ENCODE assay signal across 2 cellular contexts in genomic region chr5:81983563-81983962, GRCh38. TPM values are rescaled to one million over a fixed set of nuclear protein-coding genes. Genes with fewer than 3 reads are reported as not detected.
DNase-seq lines count a peak whose midpoint lies in the region; FAIRE-seq and TF ChIP-seq lines count a peak whose summit lies in the region.
"Not testable (repeated sequence)": the region's sequence is repeated elsewhere in the genome, so short reads cannot be mapped to it uniquely, and the experiment has no call there.

No MANE protein-coding gene starts in this region.

- peaks cover 12% of the 10 kb centered on the region for H3K36me3 Mint-ChIP-seq in glutamatergic neuron (ENCODE audit: unreplicated experiment)

- intact Hi-C loops in kidney (cut with DNase I), result not testable (repeated sequence)

- not testable (repeated sequence) for H3K27me3 Mint-ChIP-seq in glutamatergic neuron (ENCODE audit: unreplicated experiment)

- H3K9ac ChIP-seq in kidney (ENCODE audit: low read length in 2 of 2), result not testable (repeated sequence)

- H3K9me3 Mint-ChIP-seq in glutamatergic neuron (ENCODE audit: unreplicated experiment), result peaks cover 11% of the 10 kb centered on the region

- H3K27ac ChIP-seq in kidney (ENCODE audit: low read depth in 2 of 2, low read length in 2 of 2), result not testable (repeated sequence)

- H3K9me3 ChIP-seq in kidney (ENCODE audit: control insufficient read depth in 1 of 2, low read length in 2 of 2), result not testable (repeated sequence)

- not testable (repeated sequence) for DNase-seq in glutamatergic neuron
- DNase-seq in kidney, result peak; percentile 69

- not testable (repeated sequence) for H3K36me3 ChIP-seq in kidney (ENCODE audit: control insufficient read depth in 1 of 2, insufficient read depth in 2 of 2, low read length in 2 of 2)

- peaks cover 10% of the 10 kb centered on the region for H3K4me1 Mint-ChIP-seq in glutamatergic neuron (ENCODE audit: low read depth, unreplicated experiment)

- H3K4me3 Mint-ChIP-seq in glutamatergic neuron (ENCODE audit: unreplicated experiment), result not testable (repeated sequence)

- not testable (repeated sequence) for H3K4me1 ChIP-seq in kidney (ENCODE audit: control insufficient read depth in 1 of 2, insufficient read depth in 1 of 2, low read depth in 1 of 2, low read length in 2 of 2)

- not testable (repeated sequence) for H3K4me3 ChIP-seq in kidney (ENCODE audit: low read length in 2 of 2)

- H3K27ac Mint-ChIP-seq in glutamatergic neuron (ENCODE audit: unreplicated experiment), result peak overlapping the region; percentile 43

- not testable (repeated sequence) for FAIRE-seq in kidney (lab: Jason Lieb, UNC)

- not testable (repeated sequence) for TF ChIP-seq CTCF in glutamatergic neuron (IDR thresholded peaks at IDR 0.05; ENCODE audit: partially characterized antibody, unreplicated experiment); kidney (IDR thresholded peaks at IDR 0.05; ENCODE audit: borderline replicate concordance, extremely low read depth, insufficient read depth)

RNA-seq across cellular contexts. Expression of gene ATG10, which starts 11.7 kb away (rescaled TPM):
- total RNA-seq in glutamatergic neuron (ENCODE audit: unreplicated experiment) (12.1 TPM), kidney (8.7 TPM)
- polyA plus RNA-seq in kidney (ENCODE audit: insufficient read depth, low read depth, low replicate concordance), result 8.6 TPM
